In the genomic region with DNA sequence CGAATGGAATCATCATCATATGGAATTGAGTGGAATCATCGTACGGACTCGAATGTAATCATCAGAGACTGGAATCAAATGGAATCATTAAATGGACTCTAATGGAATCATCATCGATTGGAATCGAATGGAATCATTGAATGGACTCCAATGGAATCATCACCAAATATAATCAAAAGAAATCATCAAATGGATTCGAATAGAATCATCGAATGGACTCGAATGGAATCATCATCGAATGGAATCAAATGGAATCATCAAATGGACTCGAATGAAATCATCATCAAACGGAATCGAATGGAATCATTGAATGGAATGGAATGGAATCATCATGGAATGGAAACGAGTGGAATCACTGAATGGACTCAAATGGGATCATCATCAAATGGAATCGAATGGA, we compare ENCODE assay signal across 8 cellular contexts.
DNase-seq lines count a peak whose midpoint lies in the region; ATAC-seq and TF ChIP-seq lines count a peak whose summit lies in the region.
"Not testable (repeated sequence)": the region's sequence is repeated elsewhere in the genome, so short reads cannot be mapped to it uniquely, and the experiment has no call there.

No MANE protein-coding gene starts in this region.

- H3K9me3 ChIP-seq in DND-41 (ENCODE audit: insufficient read depth, low read length, severe bottlenecking), result peaks cover 15% of the 10 kb centered on the region
- peaks cover 0 to 15% (median 13%) of the 10 kb centered on the region in 3 donors for H3K9me3 ChIP-seq in adrenal gland (replicated peaks in 1 of 3)
- H3K9me3 ChIP-seq in thoracic aorta, result not testable (repeated sequence)

- 61 to 65% (median 63%) methylated on average over 15 of the region's 15 CpGs for WGBS in adrenal gland, 4 donors

- peaks cover 0 to 28% (median 11%) of the 10 kb centered on the region in 9 donors for H3K9me3 Mint-ChIP-seq in naive thymus-derived CD8-positive, alpha-beta T cell

- H2AFZ ChIP-seq in DND-41 (ENCODE audit: low read depth, low read length), result not testable (repeated sequence)

- not testable (repeated sequence) for H3K27ac ChIP-seq in DND-41 (ENCODE audit: low read length); thoracic aorta
- H3K27ac ChIP-seq in adrenal gland, result peak overlapping the region in 2 of 5 donors; percentile 0

- H3K4me3 Mint-ChIP-seq in naive thymus-derived CD8-positive, alpha-beta T cell, result not testable (repeated sequence)

- H3K4me1 ChIP-seq in DND-41 (ENCODE audit: insufficient read depth, low read length); adrenal gland (replicated peaks in 1 of 2); thoracic aorta (ENCODE audit: control insufficient read depth in 1 of 2, low read depth in 2 of 2): not testable (repeated sequence)

- H3K9ac ChIP-seq in DND-41 (ENCODE audit: low read depth, low read length), result not testable (repeated sequence)

- not testable (repeated sequence) for H3K27me3 Mint-ChIP-seq in naive thymus-derived CD8-positive, alpha-beta T cell

- ATAC-seq in DND-41 (ENCODE audit: insufficient read depth, low read depth); naive thymus-derived CD8-positive, alpha-beta T cell: not testable (repeated sequence)
- peak; percentile 2; the same call in 2 of the 3 replicates for ATAC-seq in SK-N-SH treated with all-trans-retinoic acid at 6 μM for 48 hours
- peak; percentile 0 for ATAC-seq in left ventricle myocardium superior
- ATAC-seq in thoracic aorta (ENCODE audit: insufficient number of reproducible peaks, low FRiP score, low read depth), result peak; percentile 0

- H3K4me1 Mint-ChIP-seq in naive thymus-derived CD8-positive, alpha-beta T cell, result not testable (repeated sequence)

- peaks cover 3 to 18% (median 11%) of the 10 kb centered on the region in 3 donors for H3K36me3 Mint-ChIP-seq in naive thymus-derived CD8-positive, alpha-beta T cell

- intact Hi-C loops in adrenal gland (cut with DNase I); left ventricle myocardium superior (cut with micrococcal nuclease): not testable (repeated sequence)

- not testable (repeated sequence) for H3K4me2 ChIP-seq in DND-41 (ENCODE audit: insufficient read depth, low read length)

- not testable (repeated sequence) for TF ChIP-seq CTCF in DND-41 (IDR thresholded peaks at IDR 0.05; ENCODE audit: borderline replicate concordance, extremely low read depth, low read length, poor library complexity, severe bottlenecking); adrenal gland (IDR thresholded peaks at IDR 0.05); thoracic aorta (IDR thresholded peaks at IDR 0.05)

- not testable (repeated sequence) for H4K20me1 ChIP-seq in DND-41 (ENCODE audit: insufficient read depth, low read length)

- DNase-seq in DND-41, result peak; percentile 63
- DNase-seq in activated CD8-positive, alpha-beta memory T cell treated with anti-CD3 and anti-CD28 coated beads, Interleukin-2, amount 50 U/mL, for 48 hours, result peak; percentile 79
- DNase-seq in adrenal gland, result peak in 6 of 7 donors; percentile 29 to 89 (median 67)
- DNase-seq in left ventricle myocardium superior, result not testable (repeated sequence)
- DNase-seq in naive thymus-derived CD8-positive, alpha-beta T cell, result peak in 8 of 10 donors; percentile 37 to 88 (median 82)
- DNase-seq in stimulated activated CD4-positive, alpha-beta T cell treated with anti-CD3 and anti-CD28 coated beads, Interleukin-2, amount 100 ng/mL, for 48 hours, result peak; percentile 72 to 78
- peak; percentile 81 for DNase-seq in thoracic aorta (ENCODE audit: low spot score)

- POLR2A ChIA-PET in naive thymus-derived CD8-positive, alpha-beta T cell (lab: Charles Lee), result not testable (repeated sequence)

- not testable (repeated sequence) for H3K27me3 ChIP-seq in DND-41 (ENCODE audit: insufficient read depth, low read length, poor library complexity); adrenal gland; thoracic aorta (replicated peaks; ENCODE audit: insufficient read depth)

- not testable (repeated sequence) for H3K4me3 ChIP-seq in DND-41 (ENCODE audit: low read depth in 1 of 2, low read length in 2 of 2); thoracic aorta
- H3K4me3 ChIP-seq in adrenal gland, result peak overlapping the region in 2 of 4 donors; percentile 0

- H3K79me2 ChIP-seq in DND-41 (ENCODE audit: insufficient read depth, low read length), result not testable (repeated sequence)

- not testable (repeated sequence) for TF ChIP-seq POLR2A in adrenal gland (IDR thresholded peaks at IDR 0.05)

- not testable (repeated sequence) for H3K27ac Mint-ChIP-seq in naive thymus-derived CD8-positive, alpha-beta T cell

- H3K36me3 ChIP-seq in DND-41 (ENCODE audit: insufficient read depth, low read length); thoracic aorta: not testable (repeated sequence)
- H3K36me3 ChIP-seq in adrenal gland (replicated peaks in 1 of 2), result peaks cover 0 to 14% of the 10 kb centered on the region in 2 donors
